ENCODE assay signal across 21 cellular contexts in genomic region chr6:155472886-155473285, GRCh38. TPM values are rescaled to one million over a fixed set of nuclear protein-coding genes. Genes with fewer than 3 reads are reported as not detected.
"Had no signal": no experiment of that assay in that cellular context is flagged by ENCODE, and none has a peak within 500 bp of the region (broad histone marks: within the 10 kb centered on the region; RNA-seq: fewer than 3 reads in every experiment).

No MANE protein-coding gene starts in this region.

- H3K4me1 ChIP-seq: ascending aorta, colonic mucosa, heart left ventricle, suprapubic skin had no signal

- H3K9me3 Mint-ChIP-seq: type B pancreatic cell had no signal

- H3K36me3 ChIP-seq: ascending aorta, colonic mucosa, heart left ventricle, suprapubic skin had no signal

- H3K27ac ChIP-seq: ascending aorta, colonic mucosa, heart left ventricle, suprapubic skin, VCaP had no signal

- H3K4me3 Mint-ChIP-seq: activated CD4-positive, alpha-beta memory T cell treated with anti-CD3 and anti-CD28 coated beads for 36 hours; activated naive CD8-positive, alpha-beta T cell treated with anti-CD3 and anti-CD28 coated beads, Interleukin-2, amount 10 ng/mL, durations not matched to agents 7 days and 5 days; nephron; type B pancreatic cell had no signal

- H3K27me3 ChIP-seq: ascending aorta, colonic mucosa, suprapubic skin had no signal

- H3K4me1 Mint-ChIP-seq: activated naive CD8-positive, alpha-beta T cell treated with anti-CD3 and anti-CD28 coated beads, Interleukin-2, amount 10 ng/mL, durations not matched to agents 7 days and 5 days; nephron had no signal

- H3K27me3 Mint-ChIP-seq: activated CD4-positive, alpha-beta memory T cell treated with anti-CD3 and anti-CD28 coated beads for 36 hours; activated naive CD8-positive, alpha-beta T cell treated with anti-CD3 and anti-CD28 coated beads, Interleukin-2, amount 10 ng/mL, durations not matched to agents 7 days and 5 days; type B pancreatic cell had no signal

- H3K9me3 ChIP-seq: colonic mucosa, mucosa of descending colon, suprapubic skin had no signal

- H3K27ac Mint-ChIP-seq: activated CD4-positive, alpha-beta memory T cell treated with anti-CD3 and anti-CD28 coated beads for 36 hours; activated naive CD8-positive, alpha-beta T cell treated with anti-CD3 and anti-CD28 coated beads, Interleukin-2, amount 10 ng/mL, durations not matched to agents 7 days and 5 days; nephron; type B pancreatic cell had no signal

- DNase-seq: activated CD4-positive, alpha-beta memory T cell treated with anti-CD3 and anti-CD28 coated beads for 36 hours; activated gamma-delta T cell treated with Interleukin-2 at 50 U/mL for 16 hours; activated naive CD8-positive, alpha-beta T cell treated with anti-CD3 and anti-CD28 coated beads, Interleukin-2, amount 10 ng/mL, durations not matched to agents 7 days and 5 days; activated T-cell treated with anti-CD3 and anti-CD28 coated beads, Interleukin-2, amount 50 U/mL, for 48 hours; colonic mucosa; foreskin fibroblast; heart left ventricle; mammary epithelial cell; mucosa of descending colon; occipital lobe; stimulated activated CD4-positive, alpha-beta T cell treated with anti-CD3 and anti-CD28 coated beads, Interleukin-12 subunit alpha, Interleukin-12 subunit beta, amount 100 ng/mL, for 4 hours; stimulated activated naive CD4-positive, alpha-beta T cell treated with Interleukin-2 at 50 U/mL for 16 hours had no signal

- H3K4me3 ChIP-seq: ascending aorta, colonic mucosa, heart left ventricle, mucosa of descending colon, suprapubic skin had no signal

- ATAC-seq: heart left ventricle, left lobe of liver, mucosa of descending colon, sciatic nerve had no signal

RNA-seq across cellular contexts. Expression of gene NOX3, which starts 17.2 kb away (rescaled TPM):
- total RNA-seq: activated CD4-positive, alpha-beta memory T cell treated with anti-CD3 and anti-CD28 coated beads for 36 hours; activated naive CD8-positive, alpha-beta T cell treated with anti-CD3 and anti-CD28 coated beads, Interleukin-2, amount 10 ng/mL, durations not matched to agents 7 days and 5 days; ascending aorta; cardiac septum; colonic mucosa; heart left ventricle; left lobe of liver; mammary epithelial cell; mucosa of descending colon; occipital lobe; pulmonary artery endothelial cell; sciatic nerve; suprapubic skin had no signal
- polyA plus RNA-seq: heart left ventricle, mammary epithelial cell had no signal
